ENCODE assay signal across 1 cellular context in genomic region chr1:10431065-10431730, GRCh38.
TF ChIP-seq lines count a peak whose summit lies in the region.

No MANE protein-coding gene starts in this region.

TF ChIP-seq in GM23338, 12 proteins besides CTCF, POLR2A, EP300 and RAD21 (continued from another document):
- TF ChIP-seq ZNF462 (CRISPR knock-in tag; IDR thresholded peaks at IDR 0.05) (no peak), ZNF114 (CRISPR knock-in tag; IDR thresholded peaks at IDR 0.05) (no peak), ZNF331 (CRISPR knock-in tag; IDR thresholded peaks at IDR 0.05; ENCODE audit: low read depth) (no peak), NANOG (IDR thresholded peaks at IDR 0.05; ENCODE audit: borderline replicate concordance) (no peak), CREB1 (CRISPR knock-in tag; IDR thresholded peaks at IDR 0.05; ENCODE audit: low read depth) (no peak), ETS1 (IDR thresholded peaks at IDR 0.05) (no peak), EZH2 (IDR thresholded peaks at IDR 0.05; ENCODE audit: low read depth, unreplicated experiment) (no peak)
